ENCODE assay signal across 1 cellular context in genomic region chr2:208360259-208361076, GRCh38.
TF ChIP-seq lines count a peak whose summit lies in the region.

No MANE protein-coding gene starts in this region.

TF ChIP-seq in GM23338, 12 proteins besides CTCF, POLR2A, EP300 and RAD21 (continued from another document):
- TF ChIP-seq, protein P1, sequence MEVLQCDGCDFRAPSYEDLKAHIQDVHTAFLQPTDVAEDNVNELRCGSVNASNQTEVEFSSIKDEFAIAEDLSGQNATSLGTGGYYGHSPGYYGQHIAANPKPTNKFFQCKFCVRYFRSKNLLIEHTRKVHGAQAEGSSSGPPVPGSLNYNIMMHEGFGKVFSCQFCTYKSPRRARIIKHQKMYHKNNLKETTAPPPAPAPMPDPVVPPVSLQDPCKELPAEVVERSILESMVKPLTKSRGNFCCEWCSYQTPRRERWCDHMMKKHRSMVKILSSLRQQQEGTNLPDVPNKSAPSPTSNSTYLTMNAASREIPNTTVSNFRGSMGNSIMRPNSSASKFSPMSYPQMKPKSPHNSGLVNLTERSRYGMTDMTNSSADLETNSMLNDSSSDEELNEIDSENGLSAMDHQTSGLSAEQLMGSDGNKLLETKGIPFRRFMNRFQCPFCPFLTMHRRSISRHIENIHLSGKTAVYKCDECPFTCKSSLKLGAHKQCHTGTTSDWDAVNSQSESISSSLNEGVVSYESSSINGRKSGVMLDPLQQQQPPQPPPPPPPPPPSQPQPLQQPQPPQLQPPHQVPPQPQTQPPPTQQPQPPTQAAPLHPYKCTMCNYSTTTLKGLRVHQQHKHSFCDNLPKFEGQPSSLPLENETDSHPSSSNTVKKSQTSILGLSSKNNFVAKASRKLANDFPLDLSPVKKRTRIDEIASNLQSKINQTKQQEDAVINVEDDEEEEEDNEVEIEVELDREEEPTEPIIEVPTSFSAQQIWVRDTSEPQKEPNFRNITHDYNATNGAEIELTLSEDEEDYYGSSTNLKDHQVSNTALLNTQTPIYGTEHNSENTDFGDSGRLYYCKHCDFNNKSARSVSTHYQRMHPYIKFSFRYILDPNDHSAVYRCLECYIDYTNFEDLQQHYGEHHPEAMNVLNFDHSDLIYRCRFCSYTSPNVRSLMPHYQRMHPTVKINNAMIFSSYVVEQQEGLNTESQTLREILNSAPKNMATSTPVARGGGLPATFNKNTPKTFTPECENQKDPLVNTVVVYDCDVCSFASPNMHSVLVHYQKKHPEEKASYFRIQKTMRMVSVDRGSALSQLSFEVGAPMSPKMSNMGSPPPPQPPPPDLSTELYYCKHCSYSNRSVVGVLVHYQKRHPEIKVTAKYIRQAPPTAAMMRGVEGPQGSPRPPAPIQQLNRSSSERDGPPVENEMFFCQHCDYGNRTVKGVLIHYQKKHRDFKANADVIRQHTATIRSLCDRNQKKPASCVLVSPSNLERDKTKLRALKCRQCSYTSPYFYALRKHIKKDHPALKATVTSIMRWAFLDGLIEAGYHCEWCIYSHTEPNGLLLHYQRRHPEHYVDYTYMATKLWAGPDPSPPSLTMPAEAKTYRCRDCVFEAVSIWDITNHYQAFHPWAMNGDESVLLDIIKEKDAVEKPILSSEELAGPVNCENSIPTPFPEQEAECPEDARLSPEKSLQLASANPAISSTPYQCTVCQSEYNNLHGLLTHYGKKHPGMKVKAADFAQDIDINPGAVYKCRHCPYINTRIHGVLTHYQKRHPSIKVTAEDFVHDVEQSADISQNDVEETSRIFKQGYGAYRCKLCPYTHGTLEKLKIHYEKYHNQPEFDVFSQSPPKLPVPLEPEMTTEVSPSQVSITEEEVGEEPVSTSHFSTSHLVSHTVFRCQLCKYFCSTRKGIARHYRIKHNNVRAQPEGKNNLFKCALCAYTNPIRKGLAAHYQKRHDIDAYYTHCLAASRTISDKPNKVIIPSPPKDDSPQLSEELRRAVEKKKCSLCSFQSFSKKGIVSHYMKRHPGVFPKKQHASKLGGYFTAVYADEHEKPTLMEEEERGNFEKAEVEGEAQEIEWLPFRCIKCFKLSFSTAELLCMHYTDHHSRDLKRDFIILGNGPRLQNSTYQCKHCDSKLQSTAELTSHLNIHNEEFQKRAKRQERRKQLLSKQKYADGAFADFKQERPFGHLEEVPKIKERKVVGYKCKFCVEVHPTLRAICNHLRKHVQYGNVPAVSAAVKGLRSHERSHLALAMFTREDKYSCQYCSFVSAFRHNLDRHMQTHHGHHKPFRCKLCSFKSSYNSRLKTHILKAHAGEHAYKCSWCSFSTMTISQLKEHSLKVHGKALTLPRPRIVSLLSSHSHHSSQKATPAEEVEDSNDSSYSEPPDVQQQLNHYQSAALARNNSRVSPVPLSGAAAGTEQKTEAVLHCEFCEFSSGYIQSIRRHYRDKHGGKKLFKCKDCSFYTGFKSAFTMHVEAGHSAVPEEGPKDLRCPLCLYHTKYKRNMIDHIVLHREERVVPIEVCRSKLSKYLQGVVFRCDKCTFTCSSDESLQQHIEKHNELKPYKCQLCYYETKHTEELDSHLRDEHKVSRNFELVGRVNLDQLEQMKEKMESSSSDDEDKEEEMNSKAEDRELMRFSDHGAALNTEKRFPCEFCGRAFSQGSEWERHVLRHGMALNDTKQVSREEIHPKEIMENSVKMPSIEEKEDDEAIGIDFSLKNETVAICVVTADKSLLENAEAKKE (CRISPR knock-in tag; IDR thresholded peaks at IDR 0.05): no peak
- TF ChIP-seq REST (IDR thresholded peaks at IDR 0.05; ENCODE audit: unreplicated experiment): no peak
- TF ChIP-seq CREB1 (CRISPR knock-in tag; IDR thresholded peaks at IDR 0.05; ENCODE audit: low read depth): no peak
